18 cellular contexts compared by ENCODE assay signal in the genomic region with DNA sequence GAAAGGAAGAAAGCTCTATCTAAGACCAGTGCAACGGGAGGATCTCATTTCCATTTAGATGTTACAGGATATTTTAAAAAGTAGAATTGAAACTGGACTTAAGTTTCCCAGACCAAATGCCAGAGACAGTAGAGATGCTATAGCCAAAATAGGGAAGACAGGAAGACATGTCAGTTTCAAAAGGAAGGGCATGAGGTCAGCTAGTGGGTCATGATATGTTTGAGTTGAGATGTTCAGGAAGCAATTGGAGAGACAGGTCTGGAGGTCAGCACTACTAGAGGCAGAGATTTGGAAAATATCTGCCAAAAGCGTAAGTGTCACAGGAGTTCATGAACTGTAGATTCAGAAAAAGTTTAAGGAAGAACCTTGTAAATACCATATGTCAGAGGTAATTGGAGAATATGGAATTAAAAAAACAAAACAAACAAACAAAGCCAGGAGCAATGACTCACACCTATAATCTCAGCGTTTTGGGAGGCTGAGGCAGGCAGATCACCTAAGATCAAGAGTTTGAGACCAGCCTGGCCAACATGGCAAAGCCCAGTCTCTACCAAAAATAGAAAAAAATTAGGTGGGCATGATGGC. TPM values are rescaled to one million over a fixed set of nuclear protein-coding genes. Genes with fewer than 3 reads are reported as not detected.
DNase-seq lines count a peak whose midpoint lies in the region; ATAC-seq and TF ChIP-seq lines count a peak whose summit lies in the region.
"Had no signal": no experiment of that assay in that cellular context is flagged by ENCODE, and none has a peak within 500 bp of the region (broad histone marks: within the 10 kb centered on the region; RNA-seq: fewer than 3 reads in every experiment).

No MANE protein-coding gene starts in this region.

- no peaks in the 10 kb centered on the region for H3K27me3 Mint-ChIP-seq in activated CD4-positive, alpha-beta T cell treated with anti-CD3 and anti-CD28 coated beads for 36 hours
- H3K27me3 Mint-ChIP-seq in nephron progenitor cell (ENCODE audit: low read depth, poor library complexity) = no peaks in the 10 kb centered on the region
- H3K27me3 Mint-ChIP-seq: CD4-positive, alpha-beta T cell had no signal

- H3K4me3 ChIP-seq in Loucy (ENCODE audit: low read length, poor library complexity, severe bottlenecking) = no peak overlapping the region

- H3K9me3 Mint-ChIP-seq in activated CD4-positive, alpha-beta T cell treated with anti-CD3 and anti-CD28 coated beads for 36 hours (ENCODE audit: low read depth) = no peaks in the 10 kb centered on the region
- H3K9me3 Mint-ChIP-seq in nephron progenitor cell = no peaks in the 10 kb centered on the region
- H3K9me3 Mint-ChIP-seq: CD4-positive, alpha-beta T cell had no signal

- H3K27ac Mint-ChIP-seq in activated CD4-positive, alpha-beta T cell treated with anti-CD3 and anti-CD28 coated beads for 36 hours = peak overlapping the region; percentile 16
- H3K27ac Mint-ChIP-seq in nephron progenitor cell = peak overlapping the region; percentile 1
- H3K27ac Mint-ChIP-seq: CD4-positive, alpha-beta T cell had no signal

- no peak overlapping the region for H2AFZ ChIP-seq in Loucy (ENCODE audit: low read length)

- no peak overlapping the region for H3K4me3 Mint-ChIP-seq in activated CD4-positive, alpha-beta T cell treated with anti-CD3 and anti-CD28 coated beads for 36 hours
- no peak overlapping the region for H3K4me3 Mint-ChIP-seq in nephron progenitor cell

- POLR2A ChIA-PET in activated CD4-positive, alpha-beta T cell treated with anti-CD3 and anti-CD28 coated beads for 36 hours (lab: Charles Lee) = no interaction called here

- in situ Hi-C loops in KBM-7 (cut with MboI; ENCODE audit: low pct_unique_long_range_greater_than_20kb, low sequenced_read_pairs) = no loop called here

- H3K4me2 ChIP-seq in Loucy (ENCODE audit: low read depth, low read length, poor library complexity, severe bottlenecking) = peak overlapping the region; percentile 90

- ATAC-seq in activated CD4-positive, alpha-beta T cell treated with anti-CD3 and anti-CD28 coated beads for 36 hours = no peak
- no peak for ATAC-seq in HG02610 (IDR thresholded peaks at IDR 0.05; ENCODE audit: unreplicated experiment)
- ATAC-seq: HCT116, Right ventricle myocardium inferior had no signal

- peaks cover 22% of the 10 kb centered on the region; the same call in 1 of the 2 replicates for H3F3A ChIP-seq in Loucy (ENCODE audit: low read depth)

- TF ChIP-seq CTCF in Loucy (conservative IDR thresholded peaks at IDR 0.05; ENCODE audit: low read length) (no peak), nephron progenitor cell (IDR thresholded peaks at IDR 0.05) (no peak)

- peak overlapping the region; percentile 3 for H3K9ac ChIP-seq in Loucy (ENCODE audit: low read depth, low read length, poor library complexity, severe bottlenecking)

- no peaks in the 10 kb centered on the region for H4K20me1 ChIP-seq in Loucy (ENCODE audit: insufficient read depth, low read length, poor library complexity, severe bottlenecking)

- intact Hi-C loops in activated CD4-positive, alpha-beta T cell treated with anti-CD3 and anti-CD28 coated beads for 36 hours (cut with DNase I, micrococcal nuclease) = no loop called here

- no peaks in the 10 kb centered on the region for H3K9me2 ChIP-seq in Loucy (replicated peaks; ENCODE audit: low read depth, low read length)

- H3K4me1 Mint-ChIP-seq in activated CD4-positive, alpha-beta T cell treated with anti-CD3 and anti-CD28 coated beads for 36 hours = peaks cover 26% of the 10 kb centered on the region
- H3K4me1 Mint-ChIP-seq in nephron progenitor cell = peaks cover 17% of the 10 kb centered on the region

- H3K9me3 ChIP-seq in Loucy (ENCODE audit: insufficient read depth, low read depth, low read length) = no peaks in the 10 kb centered on the region

- no peaks in the 10 kb centered on the region for H3K36me3 Mint-ChIP-seq in activated CD4-positive, alpha-beta T cell treated with anti-CD3 and anti-CD28 coated beads for 36 hours (ENCODE audit: low read depth)
- peaks cover 22% of the 10 kb centered on the region for H3K36me3 Mint-ChIP-seq in nephron progenitor cell (ENCODE audit: low read depth)

- H3K36me3 ChIP-seq in Loucy (ENCODE audit: insufficient read depth, low read length) = no peaks in the 10 kb centered on the region

- no peaks in the 10 kb centered on the region for H3K27me3 ChIP-seq in Loucy (ENCODE audit: insufficient read depth, low read length, poor library complexity, severe bottlenecking)

- no peaks in the 10 kb centered on the region for H3K79me2 ChIP-seq in Loucy (ENCODE audit: insufficient read depth, low read length)

- H3K4me1 ChIP-seq in Loucy (ENCODE audit: insufficient read depth, low read length, poor library complexity, severe bottlenecking) = peaks cover 52% of the 10 kb centered on the region

- no peak for DNase-seq in activated CD4-positive, alpha-beta T cell treated with anti-CD3 and anti-CD28 coated beads for 36 hours
- DNase-seq in activated CD4-positive, alpha-beta T cell treated with anti-CD3 and anti-CD28 coated beads, Interleukin-2, amount 50 U/mL, for 4 hours = no peak
- DNase-seq in CD1c-positive myeloid dendritic cell (ENCODE audit: extremely low spot score) (peak; percentile 25), nephron progenitor cell (no peak), NCI-H2081 (lab: John Stamatoyannopoulos, UW) (no peak), KBM-7 (no peak)
- DNase-seq: CD4-positive, alpha-beta T cell; GF-D8; GOT3; NCI-H1048; NCI-H1436 treated with DMSO at 0.1 percent for 48 hours; NCI-H2029; NCI-H446 treated with DMSO at 0.1 percent for 48 hours; NK-92 treated with Interleukin-12 subunit alpha and Interleukin-12 subunit beta, amount 100 ng/mL, for 24 hours had no signal

- CTCF ChIA-PET in activated CD4-positive, alpha-beta T cell treated with anti-CD3 and anti-CD28 coated beads for 36 hours (lab: Charles Lee) = interaction anchor here (1.2 to 1.6 kb wide), 3 partner anchors 10 to 21 kb away, joined by 3 to 5 read pairs (median 4); no protein-coding TSS in a partner anchor

RNA-seq across cellular contexts. Expression of gene EPHA4, which starts 50.8 kb away (rescaled TPM):
- 1 to 10 TPM; 5.9 to 7.2 TPM for total RNA-seq in activated CD4-positive, alpha-beta T cell treated with anti-CD3 and anti-CD28 coated beads for 36 hours
